1 cellular context compared by ENCODE assay signal in the genomic region with DNA sequence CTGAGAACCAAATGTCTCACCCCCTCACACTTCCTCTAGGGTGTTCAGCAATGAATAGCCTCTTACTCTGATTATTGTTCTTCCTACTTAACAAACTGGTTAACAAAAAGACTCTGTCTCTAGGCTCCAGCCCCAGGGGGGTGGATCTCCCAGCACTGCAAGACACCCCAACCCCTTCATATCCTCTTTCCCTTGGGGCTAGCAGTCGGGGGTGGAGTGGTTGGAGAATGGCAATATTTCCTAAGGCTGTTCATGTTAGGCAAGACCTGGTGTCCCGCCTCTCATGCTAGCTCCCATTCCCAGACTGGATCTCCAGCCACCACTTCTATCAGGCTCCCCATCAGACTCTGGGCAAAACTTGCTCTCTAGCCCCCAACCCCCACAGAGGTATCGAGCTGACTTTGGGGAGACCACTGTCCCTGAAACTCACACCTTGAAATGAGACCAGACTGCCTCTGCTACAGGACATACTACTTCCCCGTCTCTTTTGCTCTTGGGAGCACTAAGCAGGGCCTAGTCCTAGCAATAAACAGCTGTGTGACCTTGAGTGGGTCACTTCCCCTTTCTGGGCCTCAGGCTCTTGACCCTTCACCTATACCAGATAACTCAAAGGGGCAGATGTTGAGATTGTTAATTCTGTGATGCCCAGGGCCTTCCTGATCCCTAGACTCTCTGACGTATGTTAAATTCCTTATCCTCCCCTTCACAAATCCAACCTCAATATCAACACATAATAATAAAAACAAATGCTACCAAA.
TF ChIP-seq lines count a peak whose summit lies in the region.

No MANE protein-coding gene starts in this region.

TF ChIP-seq in HepG2, 621 proteins besides CTCF, POLR2A, EP300 and RAD21 (continued from another document and continues in another):
- TF ChIP-seq ZNF777 (CRISPR knock-in tag; IDR thresholded peaks at IDR 0.05) (no peak), ATF7 (IDR thresholded peaks at IDR 0.05) (no peak), ATF7 (CRISPR knock-in tag; IDR thresholded peaks at IDR 0.05) (no peak), ATF2 (CRISPR knock-in tag; IDR thresholded peaks at IDR 0.05) (no peak), NCOA2 (CRISPR knock-in tag; IDR thresholded peaks at IDR 0.05) (peak; percentile 36; the same call in 1 of the 2 replicates), NR2C2 (CRISPR knock-in tag; IDR thresholded peaks at IDR 0.05; ENCODE audit: borderline replicate concordance) (peak; percentile 84), PAXIP1 (CRISPR knock-in tag; conservative IDR thresholded peaks at IDR 0.05) (peak; percentile 75), PPARG (CRISPR knock-in tag; conservative IDR thresholded peaks at IDR 0.05) (peak; percentile 92), ZBTB7B (CRISPR knock-in tag; IDR thresholded peaks at IDR 0.05) (0 out of 2 replicates have a peak, but pooled peaks have one; percentile 37), NR2F6 (IDR thresholded peaks at IDR 0.05) (peak; percentile 83), NR2F6 (CRISPR knock-in tag; IDR thresholded peaks at IDR 0.05) (peak; percentile 86), NR2F1 (CRISPR knock-in tag; IDR thresholded peaks at IDR 0.05) (peak; percentile 55 to 78; a peak in 3 of 4 replicates), RCOR2 (CRISPR knock-in tag; IDR thresholded peaks at IDR 0.05) (no peak), FLYWCH1 (CRISPR knock-in tag; IDR thresholded peaks at IDR 0.05) (no peak), POLR2G (IDR thresholded peaks at IDR 0.05; ENCODE audit: low read depth, low read length) (no peak), EEA1 (CRISPR knock-in tag; IDR thresholded peaks at IDR 0.05; ENCODE audit: borderline replicate concordance) (no peak), ZBTB3 (CRISPR knock-in tag; IDR thresholded peaks at IDR 0.05; ENCODE audit: borderline replicate concordance, low read depth) (0 out of 2 replicates have a peak, but pooled peaks have one; percentile 25), ZNF7 (CRISPR knock-in tag; IDR thresholded peaks at IDR 0.05) (no peak), ARID4A (CRISPR knock-in tag; IDR thresholded peaks at IDR 0.05; ENCODE audit: borderline replicate concordance) (no peak; the same call in 1 of the 2 replicates), ZNF563 (CRISPR knock-in tag; IDR thresholded peaks at IDR 0.05) (no peak), ZNF451 (CRISPR knock-in tag; IDR thresholded peaks at IDR 0.05) (no peak), PAWR (CRISPR knock-in tag; IDR thresholded peaks at IDR 0.05; ENCODE audit: borderline replicate concordance) (no peak), IRF2 (CRISPR knock-in tag; IDR thresholded peaks at IDR 0.05) (0 out of 2 replicates have a peak, but pooled peaks have one; percentile 19), SMC3 (IDR thresholded peaks at IDR 0.05; ENCODE audit: low read length) (no peak), ARNT (IDR thresholded peaks at IDR 0.05) (no peak), HDAC1 (CRISPR knock-in tag; IDR thresholded peaks at IDR 0.05) (no peak), ZFY (CRISPR knock-in tag; IDR thresholded peaks at IDR 0.05) (peak; percentile 57; the same call in 1 of the 2 replicates), TBX2 (CRISPR knock-in tag; IDR thresholded peaks at IDR 0.05; ENCODE audit: borderline replicate concordance) (no peak), ZNF205 (CRISPR knock-in tag; IDR thresholded peaks at IDR 0.05) (peak; percentile 96), ZNF549 (CRISPR knock-in tag; IDR thresholded peaks at IDR 0.05) (no peak), ZNF414 (CRISPR knock-in tag; IDR thresholded peaks at IDR 0.05) (no peak), KLF6 (CRISPR knock-in tag; IDR thresholded peaks at IDR 0.05) (no peak), KAT8 (CRISPR knock-in tag; IDR thresholded peaks at IDR 0.05) (peak; percentile 60; the same call in 1 of the 2 replicates), ZNF891 (CRISPR knock-in tag; IDR thresholded peaks at IDR 0.05) (no peak), KLF11 (CRISPR knock-in tag; IDR thresholded peaks at IDR 0.05) (no peak), HNF4A (CRISPR knock-in tag; IDR thresholded peaks at IDR 0.05) (peak; percentile 40; the same call in 1 of the 2 replicates), ZNF343 (CRISPR knock-in tag; IDR thresholded peaks at IDR 0.05) (no peak), ARNTL (CRISPR knock-in tag; IDR thresholded peaks at IDR 0.05) (no peak), CREB1 (IDR thresholded peaks at IDR 0.05) (no peak), CREB1 (CRISPR knock-in tag; IDR thresholded peaks at IDR 0.05) (no peak), ZNF556 (CRISPR knock-in tag; IDR thresholded peaks at IDR 0.05; ENCODE audit: borderline replicate concordance) (no peak), ASH2L (IDR thresholded peaks at IDR 0.05; ENCODE audit: insufficient read length, low read depth, low read length) (peak; percentile 42), FOXJ3 (CRISPR knock-in tag; IDR thresholded peaks at IDR 0.05; ENCODE audit: borderline replicate concordance) (no peak), MED1 (CRISPR knock-in tag; IDR thresholded peaks at IDR 0.05) (0 out of 2 replicates have a peak, but pooled peaks have one; percentile 17), ONECUT2 (CRISPR knock-in tag; IDR thresholded peaks at IDR 0.05) (no peak), ARID5B (CRISPR knock-in tag; IDR thresholded peaks at IDR 0.05) (peak; percentile 45), FOXO1 (CRISPR knock-in tag; IDR thresholded peaks at IDR 0.05) (0 out of 2 replicates have a peak, but pooled peaks have one; percentile 37), GFI1 (CRISPR knock-in tag; IDR thresholded peaks at IDR 0.05; ENCODE audit: borderline replicate concordance) (0 out of 2 replicates have a peak, but pooled peaks have one; percentile 18), GTF3A (CRISPR knock-in tag; conservative IDR thresholded peaks at IDR 0.05) (0 out of 2 replicates have a peak, but pooled peaks have one; percentile 34), ZFX (CRISPR knock-in tag; IDR thresholded peaks at IDR 0.05; ENCODE audit: low read depth) (peak; percentile 69), YEATS4 (CRISPR knock-in tag; IDR thresholded peaks at IDR 0.05; ENCODE audit: borderline replicate concordance) (no peak), ZNF326 (CRISPR knock-in tag; IDR thresholded peaks at IDR 0.05; ENCODE audit: borderline replicate concordance) (no peak), FOSL1 (CRISPR knock-in tag; IDR thresholded peaks at IDR 0.05; ENCODE audit: borderline replicate concordance) (no peak)
- TF ChIP-seq, protein P1, sequence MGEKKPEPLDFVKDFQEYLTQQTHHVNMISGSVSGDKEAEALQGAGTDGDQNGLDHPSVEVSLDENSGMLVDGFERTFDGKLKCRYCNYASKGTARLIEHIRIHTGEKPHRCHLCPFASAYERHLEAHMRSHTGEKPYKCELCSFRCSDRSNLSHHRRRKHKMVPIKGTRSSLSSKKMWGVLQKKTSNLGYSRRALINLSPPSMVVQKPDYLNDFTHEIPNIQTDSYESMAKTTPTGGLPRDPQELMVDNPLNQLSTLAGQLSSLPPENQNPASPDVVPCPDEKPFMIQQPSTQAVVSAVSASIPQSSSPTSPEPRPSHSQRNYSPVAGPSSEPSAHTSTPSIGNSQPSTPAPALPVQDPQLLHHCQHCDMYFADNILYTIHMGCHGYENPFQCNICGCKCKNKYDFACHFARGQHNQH (CRISPR knock-in tag; IDR thresholded peaks at IDR 0.05) = no peak
- TF ChIP-seq, protein P2, sequence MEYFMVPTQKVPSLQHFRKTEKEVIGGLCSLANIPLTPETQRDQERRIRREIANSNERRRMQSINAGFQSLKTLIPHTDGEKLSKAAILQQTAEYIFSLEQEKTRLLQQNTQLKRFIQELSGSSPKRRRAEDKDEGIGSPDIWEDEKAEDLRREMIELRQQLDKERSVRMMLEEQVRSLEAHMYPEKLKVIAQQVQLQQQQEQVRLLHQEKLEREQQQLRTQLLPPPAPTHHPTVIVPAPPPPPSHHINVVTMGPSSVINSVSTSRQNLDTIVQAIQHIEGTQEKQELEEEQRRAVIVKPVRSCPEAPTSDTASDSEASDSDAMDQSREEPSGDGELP (IDR thresholded peaks at IDR 0.05; ENCODE audit: borderline replicate concordance, low read depth) = peak; percentile 50; the same call in 1 of the 2 replicates
